11 cellular contexts compared by ENCODE assay signal in the genomic region with DNA sequence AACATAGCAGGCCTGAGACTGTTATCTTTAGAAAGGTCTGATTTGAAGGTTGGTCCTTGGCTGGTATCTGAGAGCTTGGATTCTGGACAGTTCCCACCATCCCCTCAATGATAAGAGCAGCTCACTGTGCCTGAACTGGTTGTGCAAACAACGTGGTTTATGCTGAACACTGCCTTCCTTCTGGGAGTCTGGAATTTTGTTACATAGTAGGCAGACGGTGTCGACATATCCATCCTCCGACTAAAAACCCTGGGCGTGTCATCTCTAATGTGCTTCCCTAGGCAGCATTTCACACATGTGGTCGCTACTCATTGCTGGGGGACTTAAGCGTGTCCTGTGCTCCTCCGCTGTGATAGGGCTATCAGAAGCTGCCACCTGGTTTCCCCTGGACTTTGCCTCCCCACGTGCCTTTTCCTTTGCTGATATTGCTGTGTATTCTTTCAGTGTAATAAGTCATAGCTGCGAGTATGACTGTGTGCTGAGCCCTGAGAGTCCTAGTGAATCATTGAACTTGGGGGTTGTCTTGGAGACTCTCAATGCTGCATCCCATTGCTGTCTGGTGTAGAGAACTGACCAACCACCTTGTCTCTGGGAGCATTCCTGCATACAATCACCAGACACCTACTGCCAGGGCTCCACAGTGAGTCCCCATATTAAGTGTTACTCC.
DNase-seq lines count a peak whose midpoint lies in the region; TF ChIP-seq lines count a peak whose summit lies in the region.
"Had no signal": no experiment of that assay in that cellular context is flagged by ENCODE, and none has a peak within 500 bp of the region (broad histone marks: within the 10 kb centered on the region; RNA-seq: fewer than 3 reads in every experiment).

No MANE protein-coding gene starts in this region.

- H3K9me2 ChIP-seq in Karpas-422 (replicated peaks; ENCODE audit: insufficient read depth, low read length) = no peaks in the 10 kb centered on the region

- H3K9ac ChIP-seq in Karpas-422 (ENCODE audit: low read length) (peak overlapping the region; percentile 36; the same call in 1 of the 2 replicates), colonic mucosa (ENCODE audit: low read depth in 2 of 2, low read length in 2 of 2) (no peak overlapping the region)

- H4K20me1 ChIP-seq in Karpas-422 (ENCODE audit: insufficient read depth, low read depth, low read length) = no peaks in the 10 kb centered on the region

- H3K9me3 ChIP-seq in Karpas-422 (ENCODE audit: low read length) = no peaks in the 10 kb centered on the region
- H3K9me3 ChIP-seq in colonic mucosa = no peaks in the 10 kb centered on the region
- H3K9me3 ChIP-seq in CD8-positive, alpha-beta memory T cell (ENCODE audit: low read length) = no peaks in the 10 kb centered on the region

- no peak overlapping the region for H3K4me3 Mint-ChIP-seq in CD8-positive, alpha-beta memory T cell
- H3K4me3 Mint-ChIP-seq: neural crest cell had no signal

- H2AFZ ChIP-seq in Karpas-422 (ENCODE audit: low read length) = peak overlapping the region; percentile 72; the same call in 1 of the 2 replicates

- H3K36me3 ChIP-seq in Karpas-422 (ENCODE audit: insufficient read depth, low read length) (no peaks in the 10 kb centered on the region), colonic mucosa (no peaks in the 10 kb centered on the region)
- no peaks in the 10 kb centered on the region for H3K36me3 ChIP-seq in CD8-positive, alpha-beta memory T cell (ENCODE audit: insufficient read depth, low read length)

- H3K27ac Mint-ChIP-seq in CD8-positive, alpha-beta memory T cell = no peak overlapping the region

- no peak for TF ChIP-seq CTCF in colonic mucosa (IDR thresholded peaks at IDR 0.05)
- no peak for TF ChIP-seq CTCF in lower leg skin (IDR thresholded peaks at IDR 0.05)

- CTCF ChIA-PET in CD8-positive, alpha-beta memory T cell (lab: Charles Lee) = no interaction called here

- H3K9me3 Mint-ChIP-seq in CD8-positive, alpha-beta memory T cell = no peaks in the 10 kb centered on the region
- H3K9me3 Mint-ChIP-seq: neural crest cell had no signal

- H3K27ac ChIP-seq in Karpas-422 (ENCODE audit: low read length) = no peak overlapping the region
- H3K27ac ChIP-seq in colonic mucosa = no peak overlapping the region
- H3K27ac ChIP-seq in CD8-positive, alpha-beta memory T cell (ENCODE audit: low read depth, low read length) = no peak overlapping the region

- intact Hi-C loops in colonic mucosa (cut with DNase I) (no loop called here), lower leg skin (cut with DNase I; ENCODE audit: low total_unique reads) (no loop called here)

- H3K4me1 ChIP-seq in Karpas-422 (ENCODE audit: low read length) (peaks cover 15% of the 10 kb centered on the region), colonic mucosa (no peaks in the 10 kb centered on the region)
- no peaks in the 10 kb centered on the region for H3K4me1 ChIP-seq in CD8-positive, alpha-beta memory T cell (ENCODE audit: insufficient read depth, low read length)

- H3K27me3 Mint-ChIP-seq in CD8-positive, alpha-beta memory T cell = peaks cover 7 to 17% of the 10 kb centered on the region in 2 donors

- in situ Hi-C loops in Caki2 (cut with HindIII; ENCODE audit: low pct_unique_long_range_greater_than_20kb, low sequenced_read_pairs) = no loop called here

- peak overlapping the region; percentile 34 for H3K4me2 ChIP-seq in Karpas-422 (ENCODE audit: low read depth, low read length, poor library complexity, severe bottlenecking)

- DNase-seq in Caki2 (ENCODE audit: low read depth) (peak; percentile 95), Karpas-422 (no peak), colonic mucosa (peak; percentile 33), mucosa of gallbladder (ENCODE audit: low spot score) (peak; percentile 76), lower leg skin (ENCODE audit: low spot score in 2 of 2) (no peak), NOMO-1 treated with dmso at 0.1 percent for 144 hours (lab: John Stamatoyannopoulos, UW; ENCODE audit: unreplicated experiment) (no peak)
- no peak for DNase-seq in CD8-positive, alpha-beta memory T cell
- no peak for DNase-seq in NK-92 treated with Interleukin-12 subunit alpha and Interleukin-12 subunit beta, amount 100 ng/mL, for 24 hours (lab: John Stamatoyannopoulos, UW)
- DNase-seq: GF-D8, NCI-H748 treated with DMSO at 0.1 percent for 48 hours had no signal

- no peak for TF ChIP-seq POLR2A in lower leg skin (IDR thresholded peaks at IDR 0.05)

- no peaks in the 10 kb centered on the region for H3K36me3 Mint-ChIP-seq in CD8-positive, alpha-beta memory T cell

- H3K4me1 Mint-ChIP-seq in CD8-positive, alpha-beta memory T cell = no peaks in the 10 kb centered on the region
- H3K4me1 Mint-ChIP-seq: neural crest cell had no signal

- H3K4me3 ChIP-seq in Karpas-422 (ENCODE audit: low read length) (no peak overlapping the region; the same call in 1 of the 2 replicates), colonic mucosa (no peak overlapping the region), lower leg skin (ENCODE audit: low read depth, poor library complexity, severe bottlenecking) (no peak overlapping the region)
- H3K4me3 ChIP-seq in CD8-positive, alpha-beta memory T cell (ENCODE audit: low read length) = no peak overlapping the region

- 50 to 58% methylated on average over 10 of the region's 10 CpGs for WGBS in lower leg skin, 2 donors

- POLR2A ChIA-PET in CD8-positive, alpha-beta memory T cell (lab: Charles Lee) = no interaction called here

- H3K79me2 ChIP-seq in Karpas-422 (ENCODE audit: low read length) = no peaks in the 10 kb centered on the region

- H3K27me3 ChIP-seq in Karpas-422 (ENCODE audit: low read length) = no peaks in the 10 kb centered on the region
- no peaks in the 10 kb centered on the region for H3K27me3 ChIP-seq in colonic mucosa
- H3K27me3 ChIP-seq in CD8-positive, alpha-beta memory T cell (ENCODE audit: insufficient read depth, low read length, poor library complexity, severe bottlenecking) = no peaks in the 10 kb centered on the region

Comparison
In these comparisons a context has a peak if more than half of its experiments do, and no peak if none do; other contexts are left out.
1. DNase-seq: peak in Caki2 (single experiment), colonic mucosa (single experiment) and mucosa of gallbladder (single experiment); none in Karpas-422 (single experiment), lower leg skin (0 of 2), NOMO-1 treated with dmso at 0.1 percent for 144 hours (single experiment), CD8-positive, alpha-beta memory T cell (0 of 5) and NK-92 treated with Interleukin-12 subunit alpha and Interleukin-12 subunit beta, amount 100 ng/mL, for 24 hours (single experiment).